1 cellular context compared by ENCODE assay signal in genomic region chr3:14200276-14200675, GRCh38.
TF ChIP-seq lines count a peak whose summit lies in the region.

No MANE protein-coding gene starts in this region.

TF ChIP-seq in GM12878, 131 proteins besides CTCF, POLR2A, EP300 and RAD21:
- no peak for TF ChIP-seq MLLT1 (IDR thresholded peaks at IDR 0.05)
- no peak for TF ChIP-seq FOXM1 (IDR thresholded peaks at IDR 0.05; ENCODE audit: low read depth, low read length)
- no peak for TF ChIP-seq JUND (IDR thresholded peaks at IDR 0.05; ENCODE audit: low read depth, low read length)
- TF ChIP-seq SPI1 (IDR thresholded peaks at IDR 0.05; ENCODE audit: borderline replicate concordance, insufficient read depth, low read depth, low read length) = no peak
- TF ChIP-seq BCL3 (IDR thresholded peaks at IDR 0.05; ENCODE audit: borderline replicate concordance, insufficient read depth, low read depth, low read length, poor library complexity, severe bottlenecking) = no peak
- no peak for TF ChIP-seq ZBTB40 (IDR thresholded peaks at IDR 0.05; ENCODE audit: borderline replicate concordance)
- TF ChIP-seq IKZF1 (conservative IDR thresholded peaks at IDR 0.05) = no peak
- no peak for TF ChIP-seq STAT3 (IDR thresholded peaks at IDR 0.05; ENCODE audit: low read depth, low read length)
